19 cellular contexts compared by ENCODE assay signal in the genomic region with DNA sequence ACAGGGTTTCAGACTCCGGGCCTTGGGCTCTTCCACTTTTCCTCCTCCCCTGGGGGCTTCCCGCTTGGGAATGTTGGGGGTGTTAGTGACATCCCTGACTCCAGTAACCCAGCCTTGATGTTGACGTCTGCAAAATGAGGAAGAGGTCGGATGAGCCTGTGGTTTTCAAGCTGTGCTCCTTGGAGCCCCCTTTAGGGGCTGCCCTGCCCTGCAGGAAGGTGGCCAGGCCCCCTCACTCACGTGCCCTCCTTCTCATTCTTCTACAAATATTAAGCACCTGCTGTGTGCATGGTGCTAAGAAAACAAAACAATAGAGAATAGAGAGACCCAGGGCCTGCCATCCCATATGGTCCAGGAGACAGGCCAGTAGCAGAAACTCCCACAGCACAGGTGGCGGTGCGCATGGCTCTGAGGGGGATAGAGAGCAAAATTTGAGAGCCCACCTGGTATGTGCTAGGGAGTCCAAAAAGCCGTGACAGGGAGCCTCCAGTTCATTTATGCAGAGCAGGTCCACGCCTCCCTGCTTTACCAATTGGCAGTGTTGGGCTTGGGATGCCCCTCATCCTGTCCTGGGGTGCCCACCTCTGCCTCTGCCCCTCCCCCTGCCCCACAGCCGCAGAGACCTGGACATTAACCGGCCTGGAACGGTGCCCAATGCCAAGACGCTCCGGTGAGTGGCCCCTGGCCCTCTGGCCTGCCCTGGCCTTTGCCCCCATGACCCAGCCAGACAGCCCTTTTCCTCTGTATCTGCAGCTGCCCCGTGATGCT. TPM values are rescaled to one million over a fixed set of nuclear protein-coding genes. Genes with fewer than 3 reads are reported as not detected.
DNase-seq lines count a peak whose midpoint lies in the region; ATAC-seq, FAIRE-seq and TF ChIP-seq lines count a peak whose summit lies in the region.
"Had no signal": no experiment of that assay in that cellular context is flagged by ENCODE, and none has a peak within 500 bp of the region (broad histone marks: within the 10 kb centered on the region; RNA-seq: fewer than 3 reads in every experiment).

No MANE protein-coding gene starts in this region.

- no peak overlapping the region for H2AFZ ChIP-seq in GM12878 (ENCODE audit: control insufficient read depth, low read depth, low read length)

- H3K36me3 ChIP-seq in GM12878 (ENCODE audit: control insufficient read depth in 2 of 2, insufficient read depth in 2 of 2, low read length in 1 of 2) (no peaks in the 10 kb centered on the region), mucosa of descending colon (ENCODE audit: low read depth) (no peaks in the 10 kb centered on the region)
- H3K36me3 ChIP-seq: tibial nerve had no signal

- H3K4me1 ChIP-seq in GM12878 (ENCODE audit: control insufficient read depth, insufficient read depth, low read length) (no peaks in the 10 kb centered on the region), mucosa of descending colon (ENCODE audit: low read depth) (no peaks in the 10 kb centered on the region)
- H3K4me1 ChIP-seq: tibial nerve had no signal

- no peak overlapping the region for H3K27ac Mint-ChIP-seq in osteocyte (ENCODE audit: unreplicated experiment)
- H3K27ac Mint-ChIP-seq: activated naive CD8-positive, alpha-beta T cell treated with anti-CD3 and anti-CD28 coated beads for 36 hours had no signal

- H3K79me2 ChIP-seq in GM12878 (ENCODE audit: control insufficient read depth, insufficient read depth, low read length), result no peaks in the 10 kb centered on the region

- CTCF ChIA-PET in GM12878 (lab: Yijun Ruan, JAX), result no interaction called here

- RAD21 ChIA-PET in GM12878 (lab: Charles Lee; ENCODE audit: unreplicated experiment), result no interaction called here

- DNase-seq in NOMO-1 treated with DMSO at 0.1 percent for 48 hours (lab: John Stamatoyannopoulos, UW; ENCODE audit: unreplicated experiment) (peak; percentile 31), NOMO-1 (lab: John Stamatoyannopoulos, UW; ENCODE audit: unreplicated experiment in 2 of 2) (no peak), KBM-7 (peak; percentile 59), GM12878 (ENCODE audit: low read depth, low spot score) (no peak), osteocyte (ENCODE audit: extremely low spot score, unreplicated experiment) (peak; percentile 65), glomerular visceral epithelial cell (ENCODE audit: extremely low spot score) (no peak), mucosa of descending colon (no peak)
- no peak for DNase-seq in stimulated activated CD4-positive, alpha-beta T cell treated with anti-CD3 and anti-CD28 coated beads, Interleukin-4, amount 100 ng/mL, for 4 hours
- DNase-seq: 8988T; activated CD4-positive, alpha-beta T cell treated with anti-CD3 and anti-CD28 coated beads for 48 hours; activated naive CD8-positive, alpha-beta T cell treated with anti-CD3 and anti-CD28 coated beads for 36 hours; activated T-cell treated with anti-CD3 and anti-CD28 coated beads, Interleukin-2, amount 50 U/mL, for 1 hour; MG63; NCI-H69; occipital lobe had no signal

- intact Hi-C loops in GM12878 (cut with micrococcal nuclease; ENCODE audit: unreplicated experiment), result no loop called here
- intact Hi-C loops in mucosa of descending colon (cut with DNase I, micrococcal nuclease), result no loop called here

- H3K27me3 ChIP-seq in GM12878 (replicated peaks in 1 of 2; ENCODE audit: control insufficient read depth in 2 of 2, insufficient read depth in 2 of 2, low read length in 1 of 2), result no peaks in the 10 kb centered on the region
- H3K27me3 ChIP-seq: MG63 had no signal

- no peak for ATAC-seq in GM12878
- no peak for ATAC-seq in mucosa of descending colon
- ATAC-seq: esophagus mucosa had no signal

- 46% methylated on average over 15 of the region's 15 CpGs for WGBS in GM12878 (ENCODE audit: insufficient coverage, insufficient replicate concordance, low lambda C conversion rate, missing lambda C conversion rate)

- TF ChIP-seq CTCF in GM12878 (IDR thresholded peaks at IDR 0.05 in 2 of 3, conservative IDR thresholded peaks at IDR 0.05 in 1 of 3; ENCODE audit: control insufficient read depth in 2 of 3, extremely low read depth in 1 of 3, insufficient read depth in 1 of 3, low read depth in 3 of 3, low read length in 3 of 3), result no peak
- no peak for TF ChIP-seq CTCF in osteocyte (IDR thresholded peaks at IDR 0.05)
- TF ChIP-seq CTCF in mucosa of descending colon (IDR thresholded peaks at IDR 0.05), result no peak

- no peak overlapping the region for H3K9ac ChIP-seq in GM12878 (ENCODE audit: control insufficient read depth, insufficient read depth, low read length)

- H4K20me1 ChIP-seq in GM12878 (ENCODE audit: control insufficient read depth, insufficient read depth), result no peaks in the 10 kb centered on the region

- no peaks in the 10 kb centered on the region for H3K9me3 ChIP-seq in GM12878 (replicated peaks; ENCODE audit: control insufficient read depth, insufficient read depth, low read length)
- H3K9me3 ChIP-seq in mucosa of descending colon, result no peaks in the 10 kb centered on the region
- H3K9me3 ChIP-seq: MG63, tibial nerve had no signal

- in situ Hi-C loops in KBM-7 (cut with MboI; ENCODE audit: low pct_unique_long_range_greater_than_20kb, low sequenced_read_pairs) (no loop called here), GM12878 (cut with MboI) (loop anchor here (25.0 kb wide), 1 partner anchor 230 kb away; the partner anchor contains the start of gene GOT2)

- H3K4me1 Mint-ChIP-seq in osteocyte (ENCODE audit: unreplicated experiment), result no peaks in the 10 kb centered on the region

- TF ChIP-seq POLR2A in GM12878 (IDR thresholded peaks at IDR 0.05; ENCODE audit: low read depth, low read length), result no peak

- H3K4me3 ChIP-seq in GM12878 (no peak overlapping the region), mucosa of descending colon (no peak overlapping the region)
- H3K4me3 ChIP-seq: MG63, skin epidermis, tibial nerve had no signal

- POLR2A ChIA-PET in GM12878 (lab: Charles Lee), result no interaction called here

- FAIRE-seq in GM12878 (lab: Jason Lieb, UNC), result no peak
- FAIRE-seq: islet of Langerhans had no signal

- TF ChIP-seq RAD21 in GM12878 (IDR thresholded peaks at IDR 0.05; ENCODE audit: insufficient read depth, low read depth, low read length), result no peak

- H3K27me3 Mint-ChIP-seq in osteocyte (ENCODE audit: unreplicated experiment), result no peaks in the 10 kb centered on the region
- H3K27me3 Mint-ChIP-seq: activated naive CD8-positive, alpha-beta T cell treated with anti-CD3 and anti-CD28 coated beads for 36 hours had no signal

- no peaks in the 10 kb centered on the region for H3K9me3 Mint-ChIP-seq in osteocyte (ENCODE audit: unreplicated experiment)
- H3K9me3 Mint-ChIP-seq: activated naive CD8-positive, alpha-beta T cell treated with anti-CD3 and anti-CD28 coated beads for 36 hours had no signal

- no peak for TF ChIP-seq EP300 in GM12878 (IDR thresholded peaks at IDR 0.05; ENCODE audit: borderline replicate concordance in 1 of 2, control insufficient read depth in 1 of 2, low read depth in 2 of 2, low read length in 2 of 2)

- SMC1A ChIA-PET in GM12878 (lab: Charles Lee; ENCODE audit: uncharacterized antibody, unreplicated experiment), result no interaction called here

- no peak overlapping the region for H3K4me2 ChIP-seq in GM12878 (ENCODE audit: control insufficient read depth, insufficient read depth)

- no peaks in the 10 kb centered on the region for H3K36me3 Mint-ChIP-seq in osteocyte (ENCODE audit: unreplicated experiment)
- H3K36me3 Mint-ChIP-seq: activated naive CD8-positive, alpha-beta T cell treated with anti-CD3 and anti-CD28 coated beads for 36 hours had no signal

- no peak overlapping the region for H3K4me3 Mint-ChIP-seq in osteocyte (ENCODE audit: unreplicated experiment)
- H3K4me3 Mint-ChIP-seq: activated naive CD8-positive, alpha-beta T cell treated with anti-CD3 and anti-CD28 coated beads for 36 hours had no signal

- H3K27ac ChIP-seq in GM12878 (ENCODE audit: control insufficient read depth, insufficient read depth), result no peak overlapping the region
- H3K27ac ChIP-seq: skin epidermis, tibial nerve had no signal

- BruUV-seq in GM12878 (replicated peaks; lab: Mats Ljungman, UMichigan), result no TSS peak

RNA-seq across cellular contexts. Expression of gene NDRG4, which starts 7.4 kb away (rescaled TPM):
- 2.8 and 3.0 TPM in 2 replicates for total RNA-seq in GM12878 (2013; cell fraction: nucleolus; rRNA removed)
- total RNA-seq in GM12878 (2014; rRNA removed) (3.3 and 3.8 TPM in 2 replicates), GM12878 (2014; rRNA removed; fragmentation: Illumina TruSeq; extraction: Trizol) (1.2 and 2.5 TPM in 2 replicates), GM12878 (2021) (1.9 and 2.5 TPM in 2 replicates), osteocyte (10.5 and 13.1 TPM in 2 replicates), mucosa of descending colon (10 to 100 TPM in 1 of 3 donors, 1 to 10 TPM in 2; 3.0 to 15.8 (median 3.6) TPM)
- polyA plus RNA-seq in GM12878 (2011; ENCODE audit: low read depth), result 2.5 TPM
- polyA plus RNA-seq in GM12878 (2011; rRNA removed) (1.7 and 2.1 TPM in 2 replicates), GM12878 (2014; fragmentation: Illumina TruSeq; extraction: Trizol) (1.4 and 2.7 TPM in 2 replicates), GM12878 (2014; fragmentation: Nextera tagmentation; extraction: Ambion mirVana) (under 1 TPM; 0.33 to 0.39 TPM), GM12878 (2014; rRNA removed) (3.1 and 3.3 TPM in 2 replicates), GM12878 (2016; fragmentation: Nextera tagmentation; extraction: Ambion mirVana) (1 to 10 TPM; 2.0 to 2.6 TPM)
- 3.8 and 5.0 TPM in 2 replicates for polyA plus RNA-seq in GM12878 (2011; cell fraction: cytosol; rRNA removed)
- polyA plus RNA-seq in GM12878 (2011; cell fraction: nucleus; rRNA removed), result 16.1 and 17.8 TPM in 2 replicates
- polyA plus RNA-seq in GM12878 (2012), result 1.8 and 3.0 TPM in 2 replicates
- polyA minus RNA-seq in GM12878 (2011; rRNA and poly(A)+ RNA removed), result 2.4 and 5.2 TPM in 2 replicates
- polyA minus RNA-seq in GM12878 (2011; cell fraction: cytosol; rRNA and poly(A)+ RNA removed), result 0.94 and 1.0 TPM in 2 replicates
- 6.0 and 10.3 TPM in 2 replicates for polyA minus RNA-seq in GM12878 (2011; cell fraction: nucleus; rRNA and poly(A)+ RNA removed)

RNA-seq across cellular contexts. Expression of gene SETD6, which starts 7.9 kb away (rescaled TPM):
- total RNA-seq in GM12878 (2013; cell fraction: nucleolus; rRNA removed), result 41.1 and 41.2 TPM in 2 replicates
- total RNA-seq in GM12878 (2014; rRNA removed) (18.3 and 18.7 TPM in 2 replicates), GM12878 (2014; rRNA removed; fragmentation: Illumina TruSeq; extraction: Trizol) (11.2 and 11.7 TPM in 2 replicates), GM12878 (2021) (13.2 and 18.5 TPM in 2 replicates), osteocyte (17.3 and 19.9 TPM in 2 replicates), mucosa of descending colon (10 to 100 TPM; 12.8 to 17.5 (median 14.2) TPM)
- polyA plus RNA-seq in GM12878 (2011; ENCODE audit: low read depth), result 7.2 TPM
- polyA plus RNA-seq in GM12878 (2011; rRNA removed) (13.8 and 15.4 TPM in 2 replicates), GM12878 (2014; fragmentation: Illumina TruSeq; extraction: Trizol) (12.8 and 15.7 TPM in 2 replicates), GM12878 (2014; fragmentation: Nextera tagmentation; extraction: Ambion mirVana) (10 to 100 TPM in 1 of 2 experiments, 1 to 10 TPM in 1; 8.2 to 13.4 TPM), GM12878 (2014; rRNA removed) (23.7 and 23.8 TPM in 2 replicates), GM12878 (2016; fragmentation: Nextera tagmentation; extraction: Ambion mirVana) (10 to 100 TPM; 19.5 to 22.5 TPM)
- 7.0 and 11.2 TPM in 2 replicates for polyA plus RNA-seq in GM12878 (2011; cell fraction: cytosol; rRNA removed)
- polyA plus RNA-seq in GM12878 (2011; cell fraction: nucleus; rRNA removed), result 42.8 and 58.2 TPM in 2 replicates
- polyA plus RNA-seq in GM12878 (2012), result 12.9 and 13.5 TPM in 2 replicates
- polyA minus RNA-seq in GM12878 (2011; rRNA and poly(A)+ RNA removed), result 8.0 and 9.8 TPM in 2 replicates
- polyA minus RNA-seq in GM12878 (2011; cell fraction: cytosol; rRNA and poly(A)+ RNA removed), result 3.6 and 3.7 TPM in 2 replicates
- polyA minus RNA-seq in GM12878 (2011; cell fraction: nucleus; rRNA and poly(A)+ RNA removed), result 15.0 and 24.0 TPM in 2 replicates

Comparison
In these comparisons a context has a peak if more than half of its experiments do, and no peak if none do; other contexts are left out.
1. DNase-seq: peak in NOMO-1 treated with DMSO at 0.1 percent for 48 hours (single experiment), KBM-7 (single experiment) and osteocyte (single experiment); none in NOMO-1 (0 of 2), GM12878 (single experiment), stimulated activated CD4-positive, alpha-beta T cell treated with anti-CD3 and anti-CD28 coated beads, Interleukin-4, amount 100 ng/mL, for 4 hours (0 of 2), glomerular visceral epithelial cell (single experiment) and mucosa of descending colon (0 of 3).